Comparison of ENCODE assay signal across 13 cellular contexts in genomic region chr13:40452741-40453665, GRCh38.
DNase-seq lines count a peak whose midpoint lies in the region; ATAC-seq and TF ChIP-seq lines count a peak whose summit lies in the region.
"Had no signal": no experiment of that assay in that cellular context is flagged by ENCODE, and none has a peak within 500 bp of the region (broad histone marks: within the 10 kb centered on the region; RNA-seq: fewer than 3 reads in every experiment).

No MANE protein-coding gene starts in this region.

- no peaks in the 10 kb centered on the region for H3K4me1 ChIP-seq in CD4-positive, CD25-positive, alpha-beta regulatory T cell (ENCODE audit: control insufficient read depth, insufficient read depth, low read length, poor library complexity, severe bottlenecking)
- H3K4me1 ChIP-seq in trophoblast cell (ENCODE audit: control insufficient read depth in 1 of 2, insufficient read depth in 2 of 2, low read length in 2 of 2) (peaks cover 12 to 15% of the 10 kb centered on the region in 2 experiments), neural progenitor cell (no peaks in the 10 kb centered on the region)
- H3K4me1 ChIP-seq: uterus had no signal

- no peak overlapping the region for H3K4me3 ChIP-seq in CD4-positive, CD25-positive, alpha-beta regulatory T cell (ENCODE audit: low read depth, low read length)
- H3K4me3 ChIP-seq in trophoblast cell (ENCODE audit: low read depth, low read length) (no peak overlapping the region), neural progenitor cell (no peak overlapping the region)
- H3K4me3 ChIP-seq: uterus had no signal

- H3K9me3 ChIP-seq in CD4-positive, CD25-positive, alpha-beta regulatory T cell (ENCODE audit: control insufficient read depth in 2 of 2, low read length in 2 of 2), result peaks cover 0 to 5% of the 10 kb centered on the region in 2 experiments
- H3K9me3 ChIP-seq in trophoblast cell (ENCODE audit: insufficient read depth, low read depth, low read length) (peaks cover 2% of the 10 kb centered on the region), neural progenitor cell (ENCODE audit: low read depth) (no peaks in the 10 kb centered on the region)
- H3K9me3 ChIP-seq: Caco-2, uterus had no signal

- ATAC-seq in CD4-positive, CD25-positive, alpha-beta regulatory T cell (ENCODE audit: low read depth in 2 of 2), result peak in 1 of 2 donors; percentile 22
- ATAC-seq in HG03108 (IDR thresholded peaks at IDR 0.05; ENCODE audit: unreplicated experiment), result no peak
- ATAC-seq in naive thymus-derived CD8-positive, alpha-beta T cell, result no peak

- H3K79me1 ChIP-seq in trophoblast cell (ENCODE audit: low read length), result peaks cover 26% of the 10 kb centered on the region

- peak overlapping the region; percentile 86 for H2BK12ac ChIP-seq in trophoblast cell (ENCODE audit: low read length)

- H3K9ac ChIP-seq in trophoblast cell (ENCODE audit: low read length), result no peak overlapping the region
- no peak overlapping the region for H3K9ac ChIP-seq in neural progenitor cell

- H3K14ac ChIP-seq in trophoblast cell (ENCODE audit: low read length), result peak overlapping the region; percentile 83

- H3K4me3 Mint-ChIP-seq in CD4-positive, CD25-positive, alpha-beta regulatory T cell, result no peak overlapping the region
- H3K4me3 Mint-ChIP-seq in naive thymus-derived CD8-positive, alpha-beta T cell, result no peak overlapping the region
- H3K4me3 Mint-ChIP-seq in neural progenitor cell, result no peak overlapping the region
- H3K4me3 Mint-ChIP-seq: activated naive CD4-positive, alpha-beta T cell treated with anti-CD3 and anti-CD28 coated beads, Interleukin-2, amount 50 U/mL, for 24 hours had no signal

- peak overlapping the region in 2 of 3 donors; percentile 23 to 64 for H3K27ac Mint-ChIP-seq in CD4-positive, CD25-positive, alpha-beta regulatory T cell
- peak overlapping the region in 3 of 10 donors; percentile 35 to 65 (median 46) for H3K27ac Mint-ChIP-seq in naive thymus-derived CD8-positive, alpha-beta T cell
- H3K27ac Mint-ChIP-seq in neural progenitor cell, result no peak overlapping the region
- H3K27ac Mint-ChIP-seq: activated naive CD4-positive, alpha-beta T cell treated with anti-CD3 and anti-CD28 coated beads, Interleukin-2, amount 50 U/mL, for 24 hours had no signal

- H4K20me1 ChIP-seq in neural progenitor cell (ENCODE audit: low read depth), result no peaks in the 10 kb centered on the region

- H3K4ac ChIP-seq in trophoblast cell (ENCODE audit: low read depth, low read length), result peak overlapping the region; percentile 72

- H4K8ac ChIP-seq in trophoblast cell (ENCODE audit: low read depth, low read length), result peak overlapping the region; percentile 56

- peak overlapping the region; percentile 96 for H4K91ac ChIP-seq in trophoblast cell (ENCODE audit: low read depth, low read length)

- DNase-seq in CD4-positive, CD25-positive, alpha-beta regulatory T cell, result no peak
- DNase-seq in M059J (ENCODE audit: low read depth) (peak; percentile 39), epithelial cell of prostate (ENCODE audit: low read depth, low spot score) (peak; percentile 97), trophoblast cell (peak; percentile 59 to 74), NK-92 (lab: John Stamatoyannopoulos, UW; ENCODE audit: unreplicated experiment) (no peak), neural progenitor cell (ENCODE audit: low spot score) (no peak)
- DNase-seq in naive thymus-derived CD8-positive, alpha-beta T cell, result no peak
- DNase-seq: activated CD4-positive, alpha-beta T cell treated with anti-CD3 and anti-CD28 coated beads, Interleukin-2, amount 50 U/mL, for 1 hour; Caco-2; NCI-H1105; uterus had no signal

- H3K4me1 Mint-ChIP-seq in CD4-positive, CD25-positive, alpha-beta regulatory T cell, result peaks cover 0 to 17% (median 7%) of the 10 kb centered on the region in 4 donors
- H3K4me1 Mint-ChIP-seq in naive thymus-derived CD8-positive, alpha-beta T cell, result peaks cover 9 to 34% (median 19%) of the 10 kb centered on the region in 4 donors
- H3K4me1 Mint-ChIP-seq in neural progenitor cell, result peaks cover 5% of the 10 kb centered on the region

- H2BK5ac ChIP-seq in trophoblast cell (ENCODE audit: low read depth, low read length, poor library complexity), result peak overlapping the region; percentile 86

- H3K27me3 ChIP-seq in CD4-positive, CD25-positive, alpha-beta regulatory T cell (ENCODE audit: control insufficient read depth, insufficient read depth, low read length), result no peaks in the 10 kb centered on the region
- H3K27me3 ChIP-seq in trophoblast cell (ENCODE audit: insufficient read depth, low read length) (no peaks in the 10 kb centered on the region), neural progenitor cell (no peaks in the 10 kb centered on the region)
- H3K27me3 ChIP-seq: uterus had no signal

- H3K4me2 ChIP-seq in trophoblast cell (ENCODE audit: low read length), result no peak overlapping the region
- no peak overlapping the region for H3K4me2 ChIP-seq in neural progenitor cell

- H2AFZ ChIP-seq in trophoblast cell (ENCODE audit: insufficient read depth, low read length, poor library complexity) (peak overlapping the region; percentile 41), neural progenitor cell (replicated peaks) (no peak overlapping the region)

- peak overlapping the region; percentile 91 for H2BK120ac ChIP-seq in trophoblast cell (ENCODE audit: insufficient read depth, low read length, poor library complexity)

- peaks cover 4% of the 10 kb centered on the region for H3K36me3 Mint-ChIP-seq in CD4-positive, CD25-positive, alpha-beta regulatory T cell
- peaks cover 0 to 7% (median 5%) of the 10 kb centered on the region in 3 donors for H3K36me3 Mint-ChIP-seq in naive thymus-derived CD8-positive, alpha-beta T cell
- peaks cover 3% of the 10 kb centered on the region for H3K36me3 Mint-ChIP-seq in neural progenitor cell

- H3K23ac ChIP-seq in trophoblast cell (ENCODE audit: low read length), result no peak overlapping the region

- POLR2A ChIA-PET in naive thymus-derived CD8-positive, alpha-beta T cell (lab: Charles Lee), result interaction anchor here (1.3 kb wide), 1 partner anchor 8 kb away, joined by 3 read pairs; no protein-coding TSS in a partner anchor

- H2AK5ac ChIP-seq in trophoblast cell (ENCODE audit: low read length), result peak overlapping the region; percentile 90

- peaks cover 0 to 6% (median 4%) of the 10 kb centered on the region in 7 donors for H3K9me3 Mint-ChIP-seq in CD4-positive, CD25-positive, alpha-beta regulatory T cell
- peaks cover 0 to 9% (median 3%) of the 10 kb centered on the region in 9 donors for H3K9me3 Mint-ChIP-seq in naive thymus-derived CD8-positive, alpha-beta T cell
- H3K9me3 Mint-ChIP-seq in neural progenitor cell, result peaks cover 19% of the 10 kb centered on the region

- H3K79me2 ChIP-seq in trophoblast cell (ENCODE audit: control insufficient read depth, insufficient read depth, low read length, poor library complexity) (peaks cover 3% of the 10 kb centered on the region), neural progenitor cell (ENCODE audit: low read depth) (no peaks in the 10 kb centered on the region)

- H3K27me3 Mint-ChIP-seq in CD4-positive, CD25-positive, alpha-beta regulatory T cell, result no peaks in the 10 kb centered on the region
- H3K27me3 Mint-ChIP-seq in naive thymus-derived CD8-positive, alpha-beta T cell, result no peaks in the 10 kb centered on the region
- peaks cover 5% of the 10 kb centered on the region for H3K27me3 Mint-ChIP-seq in neural progenitor cell (ENCODE audit: insufficient read depth, low read depth)
- H3K27me3 Mint-ChIP-seq: activated naive CD4-positive, alpha-beta T cell treated with anti-CD3 and anti-CD28 coated beads, Interleukin-2, amount 50 U/mL, for 24 hours had no signal

- peak overlapping the region; percentile 13 for H4K12ac ChIP-seq in trophoblast cell (ENCODE audit: low read depth, low read length)

- no CpG with 5 or more reads among the region's 5 CpGs for WGBS in trophoblast cell (ENCODE audit: extremely low coverage, insufficient coverage, insufficient read length)

- no peaks in the 10 kb centered on the region for H3K36me3 ChIP-seq in CD4-positive, CD25-positive, alpha-beta regulatory T cell (ENCODE audit: control insufficient read depth, insufficient read depth, low read length)
- H3K36me3 ChIP-seq in trophoblast cell (ENCODE audit: control insufficient read depth in 1 of 2, insufficient read depth in 2 of 2, low read length in 2 of 2) (peaks cover 0 to 3% of the 10 kb centered on the region in 2 experiments), neural progenitor cell (no peaks in the 10 kb centered on the region)
- H3K36me3 ChIP-seq: uterus had no signal

- no peaks in the 10 kb centered on the region for H3F3A ChIP-seq in neural progenitor cell (ENCODE audit: low read depth)

- no peak overlapping the region for H3K27ac ChIP-seq in CD4-positive, CD25-positive, alpha-beta regulatory T cell (ENCODE audit: insufficient read depth, low read length, poor library complexity, severe bottlenecking)
- peak overlapping the region; percentile 92 for H3K27ac ChIP-seq in epithelial cell of prostate
- peak overlapping the region; percentile 75 for H3K27ac ChIP-seq in trophoblast cell (ENCODE audit: low read depth, low read length)
- no peak overlapping the region for H3K27ac ChIP-seq in neural progenitor cell
- H3K27ac ChIP-seq: uterus had no signal

- TF ChIP-seq CTCF in neural progenitor cell (IDR thresholded peaks at IDR 0.05), result no peak

- H3K18ac ChIP-seq in trophoblast cell (ENCODE audit: low read length), result peak overlapping the region; percentile 73

Comparison
In these comparisons a context has a peak if more than half of its experiments do, and no peak if none do; other contexts are left out.
1. DNase-seq: peak in M059J (single experiment), epithelial cell of prostate (single experiment) and trophoblast cell (2 of 2); none in CD4-positive, CD25-positive, alpha-beta regulatory T cell (0 of 3), NK-92 (single experiment), naive thymus-derived CD8-positive, alpha-beta T cell (0 of 10) and neural progenitor cell (single experiment).
2. H3K27ac ChIP-seq: peak in epithelial cell of prostate (single experiment) and trophoblast cell (single experiment); none in CD4-positive, CD25-positive, alpha-beta regulatory T cell (single experiment) and neural progenitor cell (single experiment).